In genomic region chr5:90690317-90690716, GRCh38 we compare ENCODE assay signal across 26 cellular contexts.
"Had no signal": no experiment of that assay in that cellular context is flagged by ENCODE, and none has a peak within 500 bp of the region (broad histone marks: within the 10 kb centered on the region; RNA-seq: fewer than 3 reads in every experiment).

No MANE protein-coding gene starts in this region.

- H3K9me3 ChIP-seq: colonic mucosa, lower lobe of right lung, psoas muscle, right lobe of liver, spleen, testis, tibial nerve had no signal

- H3K27ac Mint-ChIP-seq: endodermal cell; immature natural killer cell; memory B cell; mesothelial cell of epicardium; nephron; stimulated activated memory B cell treated with anti-CD40 and anti-IgM and Interleukin-4, amounts not matched to agents 10 μg/mL and 1 μg/mL and 100 μg/mL, for 72 hours; stimulated activated naive CD8-positive, alpha-beta T cell treated with anti-CD3 and anti-CD28 coated beads, Interleukin-15, Interleukin-2, amounts not matched to agents 100 ng/mL and 50 ng/mL, for 24 hours had no signal

- H3K27ac ChIP-seq: colonic mucosa, foreskin keratinocyte, left ventricle myocardium inferior, lower lobe of right lung, parathyroid adenoma, psoas muscle, right lobe of liver, spleen, testis, tibial nerve had no signal

- H3K27me3 Mint-ChIP-seq: memory B cell; stimulated activated memory B cell treated with anti-CD40 and anti-IgM and Interleukin-4, amounts not matched to agents 10 μg/mL and 1 μg/mL and 100 μg/mL, for 72 hours; stimulated activated naive CD8-positive, alpha-beta T cell treated with anti-CD3 and anti-CD28 coated beads, Interleukin-15, Interleukin-2, amounts not matched to agents 100 ng/mL and 50 ng/mL, for 24 hours had no signal

- H3K9me3 Mint-ChIP-seq: memory B cell; nephron; stimulated activated memory B cell treated with anti-CD40 and anti-IgM and Interleukin-4, amounts not matched to agents 10 μg/mL and 1 μg/mL and 100 μg/mL, for 72 hours; stimulated activated naive CD8-positive, alpha-beta T cell treated with anti-CD3 and anti-CD28 coated beads, Interleukin-15, Interleukin-2, amounts not matched to agents 100 ng/mL and 50 ng/mL, for 24 hours had no signal

- FAIRE-seq: endothelial cell of umbilical vein, keratinocyte had no signal

- H2AFZ ChIP-seq: parathyroid adenoma had no signal

- H3K27me3 ChIP-seq: colonic mucosa, right lobe of liver, spleen, testis, tibial nerve had no signal

- H3K36me3 ChIP-seq: colonic mucosa, left ventricle myocardium inferior, lower lobe of right lung, right lobe of liver, spleen, tibial nerve had no signal

- H3K9ac ChIP-seq: parathyroid adenoma had no signal

- DNase-seq: colonic mucosa; dermis blood vessel endothelial cell; effector CD4-positive, alpha-beta T cell; endodermal cell; erythroblast; foreskin keratinocyte; immature natural killer cell; left ventricle myocardium inferior; lower lobe of right lung; psoas muscle; retina; right lobe of liver; spleen; stimulated activated CD4-positive, alpha-beta T cell treated with anti-CD3 and anti-CD28 coated beads, Interleukin-15, amount 100 ng/mL, for 24 hours; stimulated activated CD4-positive, alpha-beta T cell treated with anti-CD3 and anti-CD28 coated beads, Interleukin-1b, Interleukin-23, amount 100 ng/mL, for 48 hours; stimulated activated CD4-positive, alpha-beta T cell treated with anti-CD3 and anti-CD28 coated beads, Interleukin-4, amount 100 ng/mL, for 24 hours; testis had no signal

- H3K4me1 ChIP-seq: colonic mucosa, foreskin keratinocyte, left ventricle myocardium inferior, lower lobe of right lung, parathyroid adenoma, psoas muscle, right lobe of liver, spleen, testis, tibial nerve had no signal

- H3K4me3 Mint-ChIP-seq: endodermal cell; immature natural killer cell; memory B cell; mesothelial cell of epicardium; nephron; stimulated activated memory B cell treated with anti-CD40 and anti-IgM and Interleukin-4, amounts not matched to agents 10 μg/mL and 1 μg/mL and 100 μg/mL, for 72 hours; stimulated activated naive CD8-positive, alpha-beta T cell treated with anti-CD3 and anti-CD28 coated beads, Interleukin-15, Interleukin-2, amounts not matched to agents 100 ng/mL and 50 ng/mL, for 24 hours had no signal

- H3K36me3 Mint-ChIP-seq: immature natural killer cell; memory B cell; stimulated activated memory B cell treated with anti-CD40 and anti-IgM and Interleukin-4, amounts not matched to agents 10 μg/mL and 1 μg/mL and 100 μg/mL, for 72 hours had no signal

- H3K4me1 Mint-ChIP-seq: endodermal cell; immature natural killer cell; memory B cell; mesothelial cell of epicardium; nephron; stimulated activated memory B cell treated with anti-CD40 and anti-IgM and Interleukin-4, amounts not matched to agents 10 μg/mL and 1 μg/mL and 100 μg/mL, for 72 hours had no signal

- ATAC-seq: foreskin keratinocyte; psoas muscle; right lobe of liver; stimulated activated memory B cell treated with anti-CD40 and anti-IgM and Interleukin-4, amounts not matched to agents 10 μg/mL and 1 μg/mL and 100 μg/mL, for 72 hours had no signal

- H3K79me2 ChIP-seq: parathyroid adenoma had no signal

- H3K4me3 ChIP-seq: colonic mucosa, left ventricle myocardium inferior, lower lobe of right lung, psoas muscle, right lobe of liver, spleen, testis, tibial nerve had no signal
